12 cellular contexts compared by ENCODE assay signal in the genomic region with DNA sequence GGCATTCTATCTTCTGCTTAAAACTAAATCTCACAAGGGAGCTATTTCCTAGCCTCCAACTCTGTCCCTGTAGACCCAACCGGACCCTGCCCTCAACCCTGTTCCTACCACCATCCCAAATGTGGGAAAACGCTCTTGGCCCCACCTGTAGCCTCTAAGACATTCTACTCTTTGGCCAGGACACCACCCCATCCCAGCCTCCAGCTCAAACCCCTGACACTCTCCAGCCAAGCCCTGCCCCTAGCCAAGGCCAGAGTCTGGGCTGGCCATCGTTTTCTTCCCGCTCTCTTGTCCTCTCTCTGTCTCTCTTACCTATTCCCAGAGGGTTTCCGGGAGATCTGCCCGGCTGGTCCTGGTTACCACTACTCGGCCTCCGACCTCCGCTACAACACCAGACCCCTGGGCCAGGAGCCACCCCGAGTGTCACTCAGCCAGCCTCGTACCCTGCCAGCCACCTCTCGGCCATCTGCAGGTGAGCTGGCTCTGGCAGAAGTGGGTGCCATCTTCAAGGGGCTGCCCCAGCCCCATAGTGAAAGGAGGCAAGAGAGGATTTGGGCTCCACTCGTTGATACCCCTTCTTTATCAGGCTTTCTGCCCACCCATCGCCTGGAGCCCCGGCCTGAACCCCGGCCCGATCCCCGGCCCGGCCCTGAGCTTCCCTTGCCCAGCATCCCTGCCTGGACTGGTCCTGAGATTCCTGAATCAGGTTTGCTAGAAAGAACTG. TPM values are rescaled to one million over a fixed set of nuclear protein-coding genes. Genes with fewer than 3 reads are reported as not detected.
DNase-seq lines count a peak whose midpoint lies in the region; TF ChIP-seq lines count a peak whose summit lies in the region.
"Had no signal": no experiment of that assay in that cellular context is flagged by ENCODE, and none has a peak within 500 bp of the region (broad histone marks: within the 10 kb centered on the region; RNA-seq: fewer than 3 reads in every experiment).

No MANE protein-coding gene starts in this region.

- H3K9me3 ChIP-seq in tibial nerve, result no peaks in the 10 kb centered on the region
- H3K9me3 ChIP-seq: pancreas had no signal

- H3K9me3 Mint-ChIP-seq in activated naive CD4-positive, alpha-beta T cell treated with anti-CD3 and anti-CD28 coated beads, Interleukin-2, amount 10 ng/mL, durations not matched to agents 7 days and 5 days, result no peaks in the 10 kb centered on the region
- H3K9me3 Mint-ChIP-seq in activated T-helper 1 cell treated with anti-CD3 and anti-CD28 coated beads, Interleukin-12 subunit alpha, Interleukin-12 subunit beta, Interleukin-2, Interleukin-4 antibody, amounts not matched to agents 30 ng/mL and 10 ng/mL and 1 ng/mL, durations not matched to agents 14 hours and 24 hours and 36 hours, result no peaks in the 10 kb centered on the region
- H3K9me3 Mint-ChIP-seq in immature natural killer cell, result no peaks in the 10 kb centered on the region

- H3K27me3 ChIP-seq in tibial nerve (no peaks in the 10 kb centered on the region), H7 (ENCODE audit: control insufficient read depth, insufficient read depth, low read length) (peaks cover 70% of the 10 kb centered on the region)
- H3K27me3 ChIP-seq: pancreas had no signal

- H3K4me3 ChIP-seq in tibial nerve (no peak overlapping the region), H7 (ENCODE audit: insufficient read depth, low read depth, low read length) (no peak overlapping the region)
- H3K4me3 ChIP-seq: pancreas, SK-N-MC had no signal

- peak overlapping the region; percentile 70 for H3K27ac Mint-ChIP-seq in activated naive CD4-positive, alpha-beta T cell treated with anti-CD3 and anti-CD28 coated beads, Interleukin-2, amount 10 ng/mL, durations not matched to agents 7 days and 5 days
- H3K27ac Mint-ChIP-seq in activated T-helper 1 cell treated with anti-CD3 and anti-CD28 coated beads, Interleukin-12 subunit alpha, Interleukin-12 subunit beta, Interleukin-2, Interleukin-4 antibody, amounts not matched to agents 30 ng/mL and 10 ng/mL and 1 ng/mL, durations not matched to agents 14 hours and 24 hours and 36 hours, result peak overlapping the region; percentile 38
- H3K27ac Mint-ChIP-seq in immature natural killer cell, result peak overlapping the region in 4 of 6 donors; percentile 29 to 66 (median 57)

- H3K4me1 Mint-ChIP-seq in activated naive CD4-positive, alpha-beta T cell treated with anti-CD3 and anti-CD28 coated beads, Interleukin-2, amount 10 ng/mL, durations not matched to agents 7 days and 5 days, result peaks cover 94% of the 10 kb centered on the region
- H3K4me1 Mint-ChIP-seq in activated T-helper 1 cell treated with anti-CD3 and anti-CD28 coated beads, Interleukin-12 subunit alpha, Interleukin-12 subunit beta, Interleukin-2, Interleukin-4 antibody, amounts not matched to agents 30 ng/mL and 10 ng/mL and 1 ng/mL, durations not matched to agents 14 hours and 24 hours and 36 hours (ENCODE audit: low read depth), result peaks cover 58% of the 10 kb centered on the region
- peaks cover 69 to 72% of the 10 kb centered on the region in 2 donors for H3K4me1 Mint-ChIP-seq in immature natural killer cell

- H3K36me3 Mint-ChIP-seq in activated naive CD4-positive, alpha-beta T cell treated with anti-CD3 and anti-CD28 coated beads, Interleukin-2, amount 10 ng/mL, durations not matched to agents 7 days and 5 days, result peaks cover 6% of the 10 kb centered on the region
- H3K36me3 Mint-ChIP-seq in activated T-helper 1 cell treated with anti-CD3 and anti-CD28 coated beads, Interleukin-12 subunit alpha, Interleukin-12 subunit beta, Interleukin-2, Interleukin-4 antibody, amounts not matched to agents 30 ng/mL and 10 ng/mL and 1 ng/mL, durations not matched to agents 14 hours and 24 hours and 36 hours (ENCODE audit: low read depth), result no peaks in the 10 kb centered on the region
- H3K36me3 Mint-ChIP-seq in immature natural killer cell, result no peaks in the 10 kb centered on the region

- peaks cover 11% of the 10 kb centered on the region for H3K27me3 Mint-ChIP-seq in activated naive CD4-positive, alpha-beta T cell treated with anti-CD3 and anti-CD28 coated beads, Interleukin-2, amount 10 ng/mL, durations not matched to agents 7 days and 5 days
- no peaks in the 10 kb centered on the region for H3K27me3 Mint-ChIP-seq in activated T-helper 1 cell treated with anti-CD3 and anti-CD28 coated beads, Interleukin-12 subunit alpha, Interleukin-12 subunit beta, Interleukin-2, Interleukin-4 antibody, amounts not matched to agents 30 ng/mL and 10 ng/mL and 1 ng/mL, durations not matched to agents 14 hours and 24 hours and 36 hours (ENCODE audit: insufficient read depth)
- peaks cover 7 to 19% (median 17%) of the 10 kb centered on the region in 3 donors for H3K27me3 Mint-ChIP-seq in immature natural killer cell (ENCODE audit: low read depth in 3 of 3)

- intact Hi-C loops in activated T-helper 1 cell treated with anti-CD3 and anti-CD28 coated beads, Interleukin-12 subunit alpha, Interleukin-12 subunit beta, Interleukin-2, Interleukin-4 antibody, amounts not matched to agents 30 ng/mL and 10 ng/mL and 1 ng/mL, durations not matched to agents 14 hours and 24 hours and 36 hours (cut with micrococcal nuclease), result loop anchor here (10.0 kb wide), 1 partner anchor 463 kb away; no protein-coding TSS in a partner anchor

- no peak for TF ChIP-seq POLR2A in tibial nerve (IDR thresholded peaks at IDR 0.05)

- CTCF ChIA-PET in activated naive CD4-positive, alpha-beta T cell treated with anti-CD3 and anti-CD28 coated beads, Interleukin-2, amount 10 ng/mL, durations not matched to agents 7 days and 5 days (lab: Charles Lee), result interaction anchor here (1.3 to 6.1 kb wide), 2 partner anchors 27 kb away, joined by 5 to 72 read pairs; no protein-coding TSS in a partner anchor

- H3K36me3 ChIP-seq in tibial nerve, result peaks cover 0 to 18% (median 0%) of the 10 kb centered on the region in 3 donors
- H3K36me3 ChIP-seq in H7 (replicated peaks; ENCODE audit: control insufficient read depth, insufficient read depth, low read length), result no peaks in the 10 kb centered on the region
- H3K36me3 ChIP-seq: pancreas had no signal

- 80 to 86% methylated on average over 19 of the region's 19 CpGs for WGBS in tibial nerve, 2 donors

- no peak for TF ChIP-seq EP300 in tibial nerve (IDR thresholded peaks at IDR 0.05)

- no peak for TF ChIP-seq CTCF in tibial nerve (IDR thresholded peaks at IDR 0.05)

- peaks cover 0 to 98% (median 58%) of the 10 kb centered on the region in 4 donors for H3K4me1 ChIP-seq in tibial nerve

- H3K27ac ChIP-seq in tibial nerve, result peak overlapping the region in 3 of 4 donors; percentile 71 to 95 (median 94)
- H3K27ac ChIP-seq: pancreas, SK-N-MC had no signal

- DNase-seq in activated naive CD4-positive, alpha-beta T cell treated with anti-CD3 and anti-CD28 coated beads, Interleukin-2, amount 10 ng/mL, durations not matched to agents 7 days and 5 days, result no peak
- no peak for DNase-seq in activated naive CD4-positive, alpha-beta T cell (lab: John Stamatoyannopoulos, UW)
- no peak for DNase-seq in activated T-helper 1 cell treated with anti-CD3 and anti-CD28 coated beads, Interleukin-12 subunit alpha, Interleukin-12 subunit beta, Interleukin-2, Interleukin-4 antibody, amounts not matched to agents 30 ng/mL and 10 ng/mL and 1 ng/mL, durations not matched to agents 14 hours and 24 hours and 36 hours (ENCODE audit: low spot score)
- DNase-seq in immature natural killer cell (no peak), tibial nerve (ENCODE audit: low spot score in 2 of 2) (no peak), NCI-H748 treated with DMSO at 0.1 percent for 48 hours (lab: John Stamatoyannopoulos, UW) (no peak), H7 (no peak), GM19240 (ENCODE audit: insufficient read length, low spot score) (no peak)
- DNase-seq: activated effector memory CD4-positive, alpha-beta T cell treated with Interleukin-2 at 50 U/mL for 16 hours; DMS153 had no signal

- peak overlapping the region; percentile 75 for H3K4me3 Mint-ChIP-seq in activated naive CD4-positive, alpha-beta T cell treated with anti-CD3 and anti-CD28 coated beads, Interleukin-2, amount 10 ng/mL, durations not matched to agents 7 days and 5 days
- peak overlapping the region; percentile 87 for H3K4me3 Mint-ChIP-seq in activated T-helper 1 cell treated with anti-CD3 and anti-CD28 coated beads, Interleukin-12 subunit alpha, Interleukin-12 subunit beta, Interleukin-2, Interleukin-4 antibody, amounts not matched to agents 30 ng/mL and 10 ng/mL and 1 ng/mL, durations not matched to agents 14 hours and 24 hours and 36 hours
- peak overlapping the region; percentile 7 to 79 (median 52) for H3K4me3 Mint-ChIP-seq in immature natural killer cell

RNA-seq across cellular contexts. Expression of a gene that starts 6.9 kb away (rescaled TPM):
- total RNA-seq in activated T-helper 1 cell treated with anti-CD3 and anti-CD28 coated beads, Interleukin-12 subunit alpha, Interleukin-12 subunit beta, Interleukin-2, Interleukin-4 antibody, amounts not matched to agents 30 ng/mL and 10 ng/mL and 1 ng/mL, durations not matched to agents 14 hours and 24 hours and 36 hours, result 107 and 116 TPM in 2 replicates
- 10 to 100 TPM in 2 of 3 donors, 1 to 10 TPM in 1; 8.9 to 21.5 (median 18.8) TPM for polyA plus RNA-seq in immature natural killer cell
- 1,000 to 10,000 TPM in 2 of 4 donors, 100 to 1,000 TPM in 2; 851 to 1,504 (median 1,156) TPM for total RNA-seq in tibial nerve
- 54.6 and 83.1 TPM in 2 replicates for total RNA-seq in H7 (2014; rRNA removed; shearing (Covaris generic))

RNA-seq across cellular contexts. Expression of a gene that starts 31.4 kb away (rescaled TPM):
- 102 and 113 TPM in 2 replicates for total RNA-seq in activated T-helper 1 cell treated with anti-CD3 and anti-CD28 coated beads, Interleukin-12 subunit alpha, Interleukin-12 subunit beta, Interleukin-2, Interleukin-4 antibody, amounts not matched to agents 30 ng/mL and 10 ng/mL and 1 ng/mL, durations not matched to agents 14 hours and 24 hours and 36 hours
- polyA plus RNA-seq in immature natural killer cell, result 100 to 1,000 TPM; 115 to 186 (median 156) TPM
- total RNA-seq in tibial nerve, result 100 to 1,000 TPM in 1 of 4 donors, 10 to 100 TPM in 3; 40.8 to 129 (median 51.2) TPM
- 52.3 and 58.2 TPM in 2 replicates for total RNA-seq in H7 (2014; rRNA removed; shearing (Covaris generic))
